In genomic region chr21:31343680-31344480, GRCh38 we compare ENCODE assay signal across 9 cellular contexts. TPM values are rescaled to one million over a fixed set of nuclear protein-coding genes. Genes with fewer than 3 reads are reported as not detected.
DNase-seq lines count a peak whose midpoint lies in the region; ATAC-seq lines count a peak whose summit lies in the region.
"Had no signal": no experiment of that assay in that cellular context is flagged by ENCODE, and none has a peak within 500 bp of the region (broad histone marks: within the 10 kb centered on the region; RNA-seq: fewer than 3 reads in every experiment).

A gene with protein sequence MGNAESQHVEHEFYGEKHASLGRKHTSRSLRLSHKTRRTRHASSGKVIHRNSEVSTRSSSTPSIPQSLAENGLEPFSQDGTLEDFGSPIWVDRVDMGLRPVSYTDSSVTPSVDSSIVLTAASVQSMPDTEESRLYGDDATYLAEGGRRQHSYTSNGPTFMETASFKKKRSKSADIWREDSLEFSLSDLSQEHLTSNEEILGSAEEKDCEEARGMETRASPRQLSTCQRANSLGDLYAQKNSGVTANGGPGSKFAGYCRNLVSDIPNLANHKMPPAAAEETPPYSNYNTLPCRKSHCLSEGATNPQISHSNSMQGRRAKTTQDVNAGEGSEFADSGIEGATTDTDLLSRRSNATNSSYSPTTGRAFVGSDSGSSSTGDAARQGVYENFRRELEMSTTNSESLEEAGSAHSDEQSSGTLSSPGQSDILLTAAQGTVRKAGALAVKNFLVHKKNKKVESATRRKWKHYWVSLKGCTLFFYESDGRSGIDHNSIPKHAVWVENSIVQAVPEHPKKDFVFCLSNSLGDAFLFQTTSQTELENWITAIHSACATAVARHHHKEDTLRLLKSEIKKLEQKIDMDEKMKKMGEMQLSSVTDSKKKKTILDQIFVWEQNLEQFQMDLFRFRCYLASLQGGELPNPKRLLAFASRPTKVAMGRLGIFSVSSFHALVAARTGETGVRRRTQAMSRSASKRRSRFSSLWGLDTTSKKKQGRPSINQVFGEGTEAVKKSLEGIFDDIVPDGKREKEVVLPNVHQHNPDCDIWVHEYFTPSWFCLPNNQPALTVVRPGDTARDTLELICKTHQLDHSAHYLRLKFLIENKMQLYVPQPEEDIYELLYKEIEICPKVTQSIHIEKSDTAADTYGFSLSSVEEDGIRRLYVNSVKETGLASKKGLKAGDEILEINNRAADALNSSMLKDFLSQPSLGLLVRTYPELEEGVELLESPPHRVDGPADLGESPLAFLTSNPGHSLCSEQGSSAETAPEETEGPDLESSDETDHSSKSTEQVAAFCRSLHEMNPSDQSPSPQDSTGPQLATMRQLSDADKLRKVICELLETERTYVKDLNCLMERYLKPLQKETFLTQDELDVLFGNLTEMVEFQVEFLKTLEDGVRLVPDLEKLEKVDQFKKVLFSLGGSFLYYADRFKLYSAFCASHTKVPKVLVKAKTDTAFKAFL (N-terminal part only) (minus strand): TSS chr21:31344261. CDS start chr21:31266972, 77,289 bp downstream.

- H3K36me3 ChIP-seq in adipocyte (ENCODE audit: control insufficient read depth, insufficient read depth, low read length, severe bottlenecking): no peaks in the 10 kb centered on the region

- H3K9ac ChIP-seq in adipocyte (ENCODE audit: low read length): peak within 1 kb of the TSS; percentile 82

- H3K4me3 ChIP-seq in adipocyte (ENCODE audit: low read length): peak within 1 kb of the TSS; percentile 88
- H3K4me3 ChIP-seq: SK-N-MC had no signal

- peak; percentile 88 to 97 for ATAC-seq in left cardiac atrium

- intact Hi-C loops in left cardiac atrium (cut with DNase I): no loop called here
- intact Hi-C loops in posterior cingulate gyrus (cut with DNase I): loop anchor here (10.0 kb wide), 2 partner anchors 111 to 119 kb away; no protein-coding TSS in a partner anchor

- no peaks in the 10 kb centered on the region for H3K9me3 ChIP-seq in adipocyte (ENCODE audit: control insufficient read depth, low read length)

- H3K27me3 ChIP-seq in adipocyte (replicated peaks; ENCODE audit: control insufficient read depth, insufficient read depth, low read length): no peaks in the 10 kb centered on the region

- peaks cover 10% of the 10 kb centered on the region for H3K4me1 ChIP-seq in adipocyte (ENCODE audit: control insufficient read depth, insufficient read depth, low read length)

- DNase-seq in EL: peak; percentile 68
- peak; percentile 16 for DNase-seq in NCI-H526 treated with DMSO at 0.1 percent for 48 hours (lab: John Stamatoyannopoulos, UW)
- peak; percentile 75 for DNase-seq in adipocyte (ENCODE audit: low read depth)
- peak; percentile 64 for DNase-seq in left cardiac atrium
- DNase-seq in posterior cingulate gyrus: peak; percentile 33 to 93 (median 54)
- no peak for DNase-seq in NCI-H1105 (lab: John Stamatoyannopoulos, UW)
- DNase-seq in NCI-H345 treated with DMSO at 0.1 percent for 48 hours (lab: John Stamatoyannopoulos, UW; ENCODE audit: unreplicated experiment): no peak
- no peak for DNase-seq in HT-29 (ENCODE audit: low spot score)

RNA-seq across cellular contexts. Expression of the gene that starts here (rescaled TPM):
- total RNA-seq in left cardiac atrium: 1 to 10 TPM; 5.0 to 6.7 TPM
- total RNA-seq in HT-29 (2014; rRNA removed; shearing (Covaris generic)): not detected in 2 replicates

Comparison
In these comparisons a context has a peak if more than half of its experiments do, and no peak if none do; other contexts are left out.
1. DNase-seq: peak in EL (single experiment), NCI-H526 treated with DMSO at 0.1 percent for 48 hours (single experiment), adipocyte (single experiment), left cardiac atrium (single experiment) and posterior cingulate gyrus (10 of 10); none in NCI-H1105 (single experiment), NCI-H345 treated with DMSO at 0.1 percent for 48 hours (single experiment) and HT-29 (single experiment).